25 cellular contexts compared by ENCODE assay signal in genomic region chr4:114839986-114840385, GRCh38.
"Had no signal": no experiment of that assay in that cellular context is flagged by ENCODE, and none has a peak within 500 bp of the region (broad histone marks: within the 10 kb centered on the region; RNA-seq: fewer than 3 reads in every experiment).

No MANE protein-coding gene starts in this region.

- H3K27ac ChIP-seq: ovary, right lobe of liver, testis, transverse colon had no signal

- H3K4me1 Mint-ChIP-seq: activated B cell treated with CpG ODN at 0.5 μM for 24 hours; activated CD8-positive, alpha-beta memory T cell treated with anti-CD3 and anti-CD28 coated beads, Interleukin-2, amount 10 ng/mL, durations not matched to agents 7 days and 5 days; activated naive CD4-positive, alpha-beta T cell treated with anti-CD3 and anti-CD28 coated beads, Interleukin-2, amount 50 U/mL, for 24 hours; activated naive CD8-positive, alpha-beta T cell treated with anti-CD3 and anti-CD28 coated beads, Interleukin-2, amount 50 U/mL, for 24 hours; nephron progenitor cell had no signal

- H3K9me3 Mint-ChIP-seq: activated B cell treated with CpG ODN at 0.5 μM for 24 hours; activated CD8-positive, alpha-beta T cell treated with anti-CD3 and anti-CD28 coated beads for 36 hours; activated naive CD4-positive, alpha-beta T cell treated with anti-CD3 and anti-CD28 coated beads, Interleukin-2, amount 50 U/mL, for 24 hours; activated T-helper 2 cell treated with anti-CD3 and anti-CD28 coated beads, Interferon-gamma antibody, Interleukin-2, Interleukin-4, amounts not matched to agents 10 μg/mL and 5 μg/mL and 100 μg/mL, durations not matched to agents 14 hours and 24 hours and 36 hours; nephron progenitor cell had no signal

- FAIRE-seq: kidney had no signal

- H3K4me3 ChIP-seq: ovary, right lobe of liver, testis, transverse colon had no signal

- H3K4me3 Mint-ChIP-seq: activated B cell treated with CpG ODN at 0.5 μM for 24 hours; activated CD8-positive, alpha-beta memory T cell treated with anti-CD3 and anti-CD28 coated beads, Interleukin-2, amount 10 ng/mL, durations not matched to agents 7 days and 5 days; activated CD8-positive, alpha-beta T cell treated with anti-CD3 and anti-CD28 coated beads for 36 hours; activated naive CD4-positive, alpha-beta T cell treated with anti-CD3 and anti-CD28 coated beads, Interleukin-2, amount 50 U/mL, for 24 hours; activated naive CD8-positive, alpha-beta T cell treated with anti-CD3 and anti-CD28 coated beads, Interleukin-2, amount 50 U/mL, for 24 hours; nephron progenitor cell had no signal

- H3K36me3 ChIP-seq: ovary, right lobe of liver, transverse colon had no signal

- H3K27ac Mint-ChIP-seq: activated B cell treated with CpG ODN at 0.5 μM for 24 hours; activated CD8-positive, alpha-beta memory T cell treated with anti-CD3 and anti-CD28 coated beads, Interleukin-2, amount 10 ng/mL, durations not matched to agents 7 days and 5 days; activated CD8-positive, alpha-beta T cell treated with anti-CD3 and anti-CD28 coated beads for 36 hours; activated naive CD4-positive, alpha-beta T cell treated with anti-CD3 and anti-CD28 coated beads, Interleukin-2, amount 50 U/mL, for 24 hours; activated naive CD8-positive, alpha-beta T cell treated with anti-CD3 and anti-CD28 coated beads, Interleukin-2, amount 50 U/mL, for 24 hours; activated T-helper 2 cell treated with anti-CD3 and anti-CD28 coated beads, Interferon-gamma antibody, Interleukin-2, Interleukin-4, amounts not matched to agents 10 μg/mL and 5 μg/mL and 100 μg/mL, durations not matched to agents 14 hours and 24 hours and 36 hours; nephron progenitor cell; progenitor cell of endocrine pancreas had no signal

- H3K9me3 ChIP-seq: ovary, right lobe of liver, testis, transverse colon had no signal

- ATAC-seq: activated CD8-positive, alpha-beta memory T cell treated with anti-CD3 and anti-CD28 coated beads, Interleukin-2, amount 10 ng/mL, durations not matched to agents 7 days and 5 days; activated CD8-positive, alpha-beta T cell treated with anti-CD3 and anti-CD28 coated beads for 36 hours; activated naive CD8-positive, alpha-beta T cell treated with anti-CD3 and anti-CD28 coated beads, Interleukin-2, amount 50 U/mL, for 24 hours; esophagus mucosa; left colon; right lobe of liver; stimulated activated naive CD8-positive, alpha-beta T cell treated with anti-CD3 and anti-CD28 coated beads, Interleukin-15, Interleukin-2, amounts not matched to agents 100 U/mL and 50 U/mL, for 24 hours had no signal

- H3K36me3 Mint-ChIP-seq: activated CD8-positive, alpha-beta memory T cell treated with anti-CD3 and anti-CD28 coated beads, Interleukin-2, amount 10 ng/mL, durations not matched to agents 7 days and 5 days; activated naive CD4-positive, alpha-beta T cell treated with anti-CD3 and anti-CD28 coated beads, Interleukin-2, amount 50 U/mL, for 24 hours had no signal

- H3K27me3 ChIP-seq: ovary, right lobe of liver, testis, transverse colon had no signal

- H3K27me3 Mint-ChIP-seq: activated B cell treated with CpG ODN at 0.5 μM for 24 hours; activated CD8-positive, alpha-beta memory T cell treated with anti-CD3 and anti-CD28 coated beads, Interleukin-2, amount 10 ng/mL, durations not matched to agents 7 days and 5 days; activated CD8-positive, alpha-beta T cell treated with anti-CD3 and anti-CD28 coated beads for 36 hours; activated naive CD4-positive, alpha-beta T cell treated with anti-CD3 and anti-CD28 coated beads, Interleukin-2, amount 50 U/mL, for 24 hours; activated naive CD8-positive, alpha-beta T cell treated with anti-CD3 and anti-CD28 coated beads, Interleukin-2, amount 50 U/mL, for 24 hours; progenitor cell of endocrine pancreas had no signal

- H3K4me1 ChIP-seq: right lobe of liver, testis, transverse colon had no signal

- DNase-seq: activated B cell treated with CpG ODN at 0.5 μM for 24 hours; activated CD4-positive, alpha-beta T cell treated with anti-CD3 and anti-CD28 coated beads, Interleukin-2, amount 50 U/mL, for 1 hour; activated CD8-positive, alpha-beta memory T cell treated with anti-CD3 and anti-CD28 coated beads, Interleukin-2, amount 10 ng/mL, durations not matched to agents 7 days and 5 days; activated CD8-positive, alpha-beta T cell treated with anti-CD3 and anti-CD28 coated beads for 36 hours; activated naive CD8-positive, alpha-beta T cell treated with anti-CD3 and anti-CD28 coated beads, Interleukin-2, amount 50 U/mL, for 24 hours; activated T-cell treated with anti-CD3 and anti-CD28 coated beads, Interleukin-2, amount 50 U/mL, for 48 hours; amygdala; central memory CD4-positive, alpha-beta T cell; foreskin fibroblast; head of caudate nucleus; hippocampal formation; kidney; left colon; mammary epithelial cell; nephron progenitor cell; ovary; right lobe of liver; stimulated activated CD4-positive, alpha-beta T cell treated with anti-CD3 and anti-CD28 coated beads, Interleukin-4, amount 100 ng/mL, for 1 hour; stimulated activated naive CD8-positive, alpha-beta T cell treated with anti-CD3 and anti-CD28 coated beads, Interleukin-15, Interleukin-2, amounts not matched to agents 100 U/mL and 50 U/mL, for 24 hours; testis; transverse colon had no signal
